In genomic region chr15:80154336-80154735, GRCh38 we compare ENCODE assay signal across 1 cellular context.
TF ChIP-seq lines count a peak whose summit lies in the region.

No MANE protein-coding gene starts in this region.

TF ChIP-seq in HepG2, 621 proteins besides CTCF, POLR2A, EP300 and RAD21 (continued from another document and continues in another):
- no peak for TF ChIP-seq ZNF672 (CRISPR knock-in tag; IDR thresholded peaks at IDR 0.05)
- TF ChIP-seq JUNB (CRISPR knock-in tag; IDR thresholded peaks at IDR 0.05; ENCODE audit: borderline replicate concordance) = no peak
- TF ChIP-seq ZNF224 (CRISPR knock-in tag; IDR thresholded peaks at IDR 0.05) = no peak
- TF ChIP-seq NFAT5 (CRISPR knock-in tag; IDR thresholded peaks at IDR 0.05) = 0 out of 2 replicates have a peak, but pooled peaks have one; percentile 2
- peak; percentile 81 for TF ChIP-seq YY1 (IDR thresholded peaks at IDR 0.05; ENCODE audit: insufficient read depth, insufficient replicate concordance, low read depth, low read length)
- peak; percentile 62; the same call in 1 of the 2 replicates for TF ChIP-seq ZNF281 (CRISPR knock-in tag; IDR thresholded peaks at IDR 0.05; ENCODE audit: borderline replicate concordance)
- 0 out of 4 replicates have a peak, but pooled peaks of 1 of the 2 experiments have one; percentile 42 for TF ChIP-seq REST (IDR thresholded peaks at IDR 0.05; ENCODE audit: borderline replicate concordance in 1 of 2, low read depth in 1 of 2, low read length in 2 of 2)
- TF ChIP-seq MAF1 (CRISPR knock-in tag; IDR thresholded peaks at IDR 0.05; ENCODE audit: borderline replicate concordance) = no peak
- no peak for TF ChIP-seq HMG20B (CRISPR knock-in tag; conservative IDR thresholded peaks at IDR 0.05)
- no peak for TF ChIP-seq GLMP (CRISPR knock-in tag; IDR thresholded peaks at IDR 0.05; ENCODE audit: borderline replicate concordance)
- 0 out of 2 replicates have a peak, but pooled peaks have one; percentile 9 for TF ChIP-seq ZMYM3 (CRISPR knock-in tag; IDR thresholded peaks at IDR 0.05)
- TF ChIP-seq HES4 (CRISPR knock-in tag; IDR thresholded peaks at IDR 0.05; ENCODE audit: borderline replicate concordance) = no peak
- TF ChIP-seq NR2F1 (CRISPR knock-in tag; IDR thresholded peaks at IDR 0.05) = 0 out of 4 replicates have a peak, but pooled peaks of 1 of the 2 experiments have one; percentile 15
- TF ChIP-seq PBX2 (CRISPR knock-in tag; IDR thresholded peaks at IDR 0.05) = no peak
- no peak for TF ChIP-seq ZFP41 (CRISPR knock-in tag; IDR thresholded peaks at IDR 0.05; ENCODE audit: borderline replicate concordance)
- TF ChIP-seq IKZF4 (CRISPR knock-in tag; IDR thresholded peaks at IDR 0.05; ENCODE audit: borderline replicate concordance, low read depth, not compliant biosample characterization) = no peak
- no peak for TF ChIP-seq ZNF280B (CRISPR knock-in tag; IDR thresholded peaks at IDR 0.05; ENCODE audit: borderline replicate concordance)
- TF ChIP-seq ATM (IDR thresholded peaks at IDR 0.05; ENCODE audit: borderline replicate concordance) = no peak
- TF ChIP-seq ZBTB21 (CRISPR knock-in tag; IDR thresholded peaks at IDR 0.05) = no peak
- peak; percentile 20; the same call in 1 of the 2 replicates for TF ChIP-seq ZNF687 (CRISPR knock-in tag; IDR thresholded peaks at IDR 0.05)
- TF ChIP-seq PAXIP1 (CRISPR knock-in tag; conservative IDR thresholded peaks at IDR 0.05) = no peak
- no peak for TF ChIP-seq SIN3B (IDR thresholded peaks at IDR 0.05; ENCODE audit: low read length)
- no peak for TF ChIP-seq GTF3A (CRISPR knock-in tag; conservative IDR thresholded peaks at IDR 0.05)
- no peak for TF ChIP-seq ZNF326 (CRISPR knock-in tag; IDR thresholded peaks at IDR 0.05; ENCODE audit: borderline replicate concordance)
- peak; percentile 42; the same call in 1 of the 2 replicates for TF ChIP-seq ZFX (CRISPR knock-in tag; IDR thresholded peaks at IDR 0.05; ENCODE audit: low read depth)
- peak; percentile 38; the same call in 1 of the 2 replicates for TF ChIP-seq NR2F6 (IDR thresholded peaks at IDR 0.05)
- no peak for TF ChIP-seq NR2F6 (CRISPR knock-in tag; IDR thresholded peaks at IDR 0.05)
- no peak for TF ChIP-seq RELA (CRISPR knock-in tag; IDR thresholded peaks at IDR 0.05)
- no peak for TF ChIP-seq PRPF4 (IDR thresholded peaks at IDR 0.05; ENCODE audit: low read depth, low read length, poor library complexity, severe bottlenecking)
- no peak for TF ChIP-seq RBM22 (optimal IDR thresholded peaks at IDR 0.05; ENCODE audit: low read length)
- no peak for TF ChIP-seq SMC3 (IDR thresholded peaks at IDR 0.05; ENCODE audit: low read length)
- TF ChIP-seq ZNF292 (CRISPR knock-in tag; IDR thresholded peaks at IDR 0.05; ENCODE audit: borderline replicate concordance, low read depth) = peak; percentile 30; the same call in 1 of the 2 replicates
- TF ChIP-seq ZSCAN22 (CRISPR knock-in tag; IDR thresholded peaks at IDR 0.05) = no peak
